In the genomic region with DNA sequence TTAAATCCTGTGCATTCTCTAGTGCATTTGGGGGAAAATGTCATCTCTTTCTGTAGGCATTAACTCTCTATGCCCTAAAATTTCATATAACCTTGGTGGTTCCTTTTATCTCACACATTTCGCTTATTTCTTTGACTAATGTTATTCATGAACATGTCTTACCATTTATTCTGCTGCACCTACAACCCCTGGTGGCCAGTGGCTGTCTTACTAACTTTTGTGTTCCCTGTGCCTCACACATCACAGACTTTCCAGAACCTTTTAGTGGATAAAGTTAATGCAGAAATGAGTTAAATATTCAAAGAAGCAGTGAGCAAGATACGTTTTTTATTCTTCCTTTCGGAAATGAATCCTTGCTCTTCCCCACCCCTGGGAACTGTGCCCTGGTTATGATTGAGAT, we compare ENCODE assay signal across 18 cellular contexts.
DNase-seq lines count a peak whose midpoint lies in the region; ATAC-seq, FAIRE-seq and TF ChIP-seq lines count a peak whose summit lies in the region.
"Had no signal": no experiment of that assay in that cellular context is flagged by ENCODE, and none has a peak within 500 bp of the region (broad histone marks: within the 10 kb centered on the region; RNA-seq: fewer than 3 reads in every experiment).

No MANE protein-coding gene starts in this region.

- H2AFZ ChIP-seq in keratinocyte (ENCODE audit: control insufficient read depth, low read length), result no peak overlapping the region
- H2AFZ ChIP-seq in smooth muscle cell (ENCODE audit: low read depth), result no peak overlapping the region

- H3K36me3 ChIP-seq in keratinocyte (ENCODE audit: control insufficient read depth in 2 of 2, extremely low read depth in 1 of 2, insufficient read depth in 2 of 2, low read length in 2 of 2), result peaks cover 0 to 2% of the 10 kb centered on the region in 2 experiments
- H3K36me3 ChIP-seq in vagina, result no peaks in the 10 kb centered on the region
- no peaks in the 10 kb centered on the region for H3K36me3 ChIP-seq in smooth muscle cell (ENCODE audit: low read depth)
- H3K36me3 ChIP-seq: BLaER1 treated with 17β-estradiol and CSF1 and Interleukin-3, amounts not matched to agents 10 nM and 100 nM; gastroesophageal sphincter; right lobe of liver had no signal

- dilution Hi-C loops in keratinocyte (cut with MboI; ENCODE audit: extremely low pct_ligation_motif_present, low sequenced_read_pairs), result no loop called here

- H3K4me3 ChIP-seq in keratinocyte (ENCODE audit: control insufficient read depth in 2 of 3, extremely low read depth in 1 of 3, insufficient read depth in 2 of 3, low read depth in 1 of 3, low read length in 3 of 3) (no peak overlapping the region), vagina (no peak overlapping the region), smooth muscle cell (no peak overlapping the region)
- H3K4me3 ChIP-seq: BLaER1 treated with 17β-estradiol and CSF1 and Interleukin-3, amounts not matched to agents 10 nM and 100 nM; gastroesophageal sphincter; right lobe of liver had no signal

- peaks cover 5% of the 10 kb centered on the region; the same call in 1 of the 2 replicates for H3K9me3 Mint-ChIP-seq in HFFc6
- H3K9me3 Mint-ChIP-seq in activated CD8-positive, alpha-beta T cell treated with anti-CD3 and anti-CD28 coated beads, Interleukin-2, amount 10 ng/mL, durations not matched to agents 7 days and 5 days (ENCODE audit: insufficient read depth), result no peaks in the 10 kb centered on the region

- no peaks in the 10 kb centered on the region for H3K9me1 ChIP-seq in keratinocyte (ENCODE audit: control insufficient read depth, extremely low read depth, insufficient read depth, low read length)

- H4K20me1 ChIP-seq in keratinocyte (ENCODE audit: control insufficient read depth, extremely low read depth, insufficient read depth, low read length) (no peaks in the 10 kb centered on the region), smooth muscle cell (ENCODE audit: low read depth) (no peaks in the 10 kb centered on the region)
- H4K20me1 ChIP-seq: BLaER1 treated with 17β-estradiol and CSF1 and Interleukin-3, amounts not matched to agents 10 nM and 100 nM had no signal

- ATAC-seq in activated CD8-positive, alpha-beta T cell treated with anti-CD3 and anti-CD28 coated beads, Interleukin-2, amount 10 ng/mL, durations not matched to agents 7 days and 5 days, result no peak
- no peak for ATAC-seq in HG03520 (IDR thresholded peaks at IDR 0.05; ENCODE audit: unreplicated experiment)
- ATAC-seq: gastroesophageal sphincter; right lobe of liver; stimulated activated naive CD8-positive, alpha-beta T cell treated with anti-CD3 and anti-CD28 coated beads, Interleukin-15, Interleukin-2, amounts not matched to agents 100 U/mL and 50 U/mL, for 24 hours; T-cell had no signal

- peaks cover 4% of the 10 kb centered on the region for H3F3A ChIP-seq in smooth muscle cell (ENCODE audit: low read depth)

- no peaks in the 10 kb centered on the region for H3K36me3 Mint-ChIP-seq in HFFc6 (ENCODE audit: low read depth)
- no peaks in the 10 kb centered on the region for H3K36me3 Mint-ChIP-seq in activated CD8-positive, alpha-beta T cell treated with anti-CD3 and anti-CD28 coated beads, Interleukin-2, amount 10 ng/mL, durations not matched to agents 7 days and 5 days (ENCODE audit: low read depth)
- H3K36me3 Mint-ChIP-seq: T-cell had no signal

- no peak overlapping the region for H3K4me3 Mint-ChIP-seq in HFFc6
- no peak overlapping the region for H3K4me3 Mint-ChIP-seq in activated CD8-positive, alpha-beta T cell treated with anti-CD3 and anti-CD28 coated beads, Interleukin-2, amount 10 ng/mL, durations not matched to agents 7 days and 5 days
- H3K4me3 Mint-ChIP-seq: T-cell had no signal

- POLR2A ChIA-PET in activated CD8-positive, alpha-beta T cell treated with anti-CD3 and anti-CD28 coated beads, Interleukin-2, amount 10 ng/mL, durations not matched to agents 7 days and 5 days (lab: Charles Lee), result no interaction called here

- no peaks in the 10 kb centered on the region for H3K27me3 ChIP-seq in keratinocyte (ENCODE audit: control insufficient read depth, extremely low read depth, insufficient read depth, low read length)
- H3K27me3 ChIP-seq in vagina, result no peaks in the 10 kb centered on the region
- peaks cover 2% of the 10 kb centered on the region for H3K27me3 ChIP-seq in smooth muscle cell (ENCODE audit: low read depth)
- H3K27me3 ChIP-seq: gastroesophageal sphincter, right lobe of liver had no signal

- no peak for FAIRE-seq in keratinocyte (lab: Jason Lieb, UNC)
- FAIRE-seq: kidney had no signal

- no peak for TF ChIP-seq POLR2A in vagina (IDR thresholded peaks at IDR 0.05)

- H3K79me2 ChIP-seq in keratinocyte (ENCODE audit: control insufficient read depth, insufficient read depth, low read length), result peaks cover 20% of the 10 kb centered on the region
- no peaks in the 10 kb centered on the region for H3K79me2 ChIP-seq in smooth muscle cell (ENCODE audit: low read depth)

- CTCF ChIA-PET in activated CD8-positive, alpha-beta T cell treated with anti-CD3 and anti-CD28 coated beads, Interleukin-2, amount 10 ng/mL, durations not matched to agents 7 days and 5 days (lab: Charles Lee), result interaction anchor here (0.9 kb wide), 1 partner anchor 98 kb away, joined by 4 read pairs; no protein-coding TSS in a partner anchor

- H3K4me2 ChIP-seq in keratinocyte (ENCODE audit: control insufficient read depth, extremely low read depth, insufficient read depth, low read depth, low read length) (no peak overlapping the region), smooth muscle cell (no peak overlapping the region)
- H3K4me2 ChIP-seq: BLaER1 treated with 17β-estradiol and CSF1 and Interleukin-3, amounts not matched to agents 10 nM and 100 nM had no signal

- H3K27ac ChIP-seq in keratinocyte (ENCODE audit: control insufficient read depth, insufficient read depth, low read length) (no peak overlapping the region), vagina (no peak overlapping the region), smooth muscle cell (ENCODE audit: low read depth) (no peak overlapping the region)
- H3K27ac ChIP-seq: BLaER1 treated with 17β-estradiol and CSF1 and Interleukin-3, amounts not matched to agents 10 nM and 100 nM; gastroesophageal sphincter; right lobe of liver had no signal

- intact Hi-C loops in vagina (cut with DNase I), result no loop called here

- H3K4me1 Mint-ChIP-seq in HFFc6 (ENCODE audit: low read depth), result peaks cover 9% of the 10 kb centered on the region
- H3K4me1 Mint-ChIP-seq in activated CD8-positive, alpha-beta T cell treated with anti-CD3 and anti-CD28 coated beads, Interleukin-2, amount 10 ng/mL, durations not matched to agents 7 days and 5 days (ENCODE audit: low read depth), result peaks cover 9% of the 10 kb centered on the region
- H3K4me1 Mint-ChIP-seq: T-cell had no signal

- H3K9ac ChIP-seq in keratinocyte (ENCODE audit: control insufficient read depth, extremely low read depth, insufficient read depth, low read length) (no peak overlapping the region), smooth muscle cell (ENCODE audit: low read depth) (no peak overlapping the region)
- H3K9ac ChIP-seq: BLaER1 treated with 17β-estradiol and CSF1 and Interleukin-3, amounts not matched to agents 10 nM and 100 nM had no signal

- H3K4me1 ChIP-seq in keratinocyte (ENCODE audit: control insufficient read depth, extremely low read depth, insufficient read depth, low read length) (no peaks in the 10 kb centered on the region), vagina (peaks cover 14% of the 10 kb centered on the region), smooth muscle cell (ENCODE audit: low read depth) (no peaks in the 10 kb centered on the region)
- H3K4me1 ChIP-seq: right lobe of liver had no signal

- TF ChIP-seq CTCF in HFFc6 (IDR thresholded peaks at IDR 0.05), result peak; percentile 69
- TF ChIP-seq CTCF in keratinocyte (optimal IDR thresholded peaks at IDR 0.05 in 1 of 3, IDR thresholded peaks at IDR 0.05 in 1 of 3, conservative IDR thresholded peaks at IDR 0.05 in 1 of 3; ENCODE audit: extremely low read depth in 1 of 3, insufficient read depth in 2 of 3, low read length in 3 of 3), result peak in 2 of 3 experiments; percentile 25 to 32
- TF ChIP-seq CTCF in vagina (IDR thresholded peaks at IDR 0.05), result no peak
- TF ChIP-seq CTCF in smooth muscle cell (IDR thresholded peaks at IDR 0.05; ENCODE audit: borderline replicate concordance, insufficient read depth, poor library complexity, severe bottlenecking), result no peak

- DNase-seq in AG20443 (ENCODE audit: low spot score) (peak; percentile 18), HFFc6 (peak; percentile 17), keratinocyte (ENCODE audit: low read depth, low spot score) (no peak), vagina (ENCODE audit: extremely low spot score in 2 of 2) (no peak), smooth muscle cell (lab: John Stamatoyannopoulos, UW; ENCODE audit: unreplicated experiment) (no peak), germinal center (ENCODE audit: low spot score) (no peak)
- DNase-seq in activated CD8-positive, alpha-beta T cell treated with anti-CD3 and anti-CD28 coated beads, Interleukin-2, amount 10 ng/mL, durations not matched to agents 7 days and 5 days, result peak; percentile 28
- DNase-seq: activated CD4-positive, CD25-positive, alpha-beta regulatory T cell treated with anti-CD3 and anti-CD28 coated beads, Interleukin-2, amount 50 U/mL, for 72 hours; activated T-cell treated with anti-CD3 and anti-CD28 coated beads, Interleukin-2, amount 50 U/mL, for 48 hours; dermis blood vessel endothelial cell; kidney; NCI-H1048; right lobe of liver; stimulated activated naive CD8-positive, alpha-beta T cell treated with anti-CD3 and anti-CD28 coated beads, Interleukin-15, Interleukin-2, amounts not matched to agents 100 U/mL and 50 U/mL, for 24 hours; T-cell had no signal

- no peaks in the 10 kb centered on the region for H3K9me3 ChIP-seq in keratinocyte (ENCODE audit: control insufficient read depth, low read depth, low read length)
- no peaks in the 10 kb centered on the region for H3K9me3 ChIP-seq in vagina
- no peaks in the 10 kb centered on the region for H3K9me3 ChIP-seq in smooth muscle cell (replicated peaks; ENCODE audit: low read depth)
- H3K9me3 ChIP-seq: gastroesophageal sphincter, right lobe of liver had no signal

- H3K27me3 Mint-ChIP-seq in HFFc6 (ENCODE audit: insufficient read depth), result peaks cover 2% of the 10 kb centered on the region; the same call in 1 of the 2 replicates
- H3K27me3 Mint-ChIP-seq in activated CD8-positive, alpha-beta T cell treated with anti-CD3 and anti-CD28 coated beads, Interleukin-2, amount 10 ng/mL, durations not matched to agents 7 days and 5 days (ENCODE audit: low read depth), result peaks cover 28% of the 10 kb centered on the region

- 79% methylated on average over 3 of the region's 3 CpGs for WGBS in smooth muscle cell (ENCODE audit: low lambda C conversion rate)

- H3K27ac Mint-ChIP-seq in HFFc6, result no peak overlapping the region
- no peak overlapping the region for H3K27ac Mint-ChIP-seq in activated CD8-positive, alpha-beta T cell treated with anti-CD3 and anti-CD28 coated beads, Interleukin-2, amount 10 ng/mL, durations not matched to agents 7 days and 5 days
- H3K27ac Mint-ChIP-seq: T-cell had no signal

Comparison
In these comparisons a context has a peak if more than half of its experiments do, and no peak if none do; other contexts are left out.
1. DNase-seq: peak in AG20443 (single experiment), HFFc6 (single experiment) and activated CD8-positive, alpha-beta T cell treated with anti-CD3 and anti-CD28 coated beads, Interleukin-2, amount 10 ng/mL, durations not matched to agents 7 days and 5 days (single experiment); none in keratinocyte (single experiment), vagina (0 of 2), smooth muscle cell (single experiment) and germinal center (single experiment).
2. CTCF ChIP-seq: peak in HFFc6 (single experiment) and keratinocyte (2 of 3); none in vagina (0 of 3) and smooth muscle cell (single experiment).